ENCODE assay signal across 23 cellular contexts in genomic region chr12:17527021-17527420, GRCh38.
"Had no signal": no experiment of that assay in that cellular context is flagged by ENCODE, and none has a peak within 500 bp of the region (broad histone marks: within the 10 kb centered on the region; RNA-seq: fewer than 3 reads in every experiment).

No MANE protein-coding gene starts in this region.

- H3K4me2 ChIP-seq: hepatocyte, smooth muscle cell had no signal

- H3K79me2 ChIP-seq: hepatocyte had no signal

- ATAC-seq: mucosa of descending colon; naive thymus-derived CD4-positive, alpha-beta T cell; natural killer cell treated with Interleukin-12 subunit alpha and Interleukin-12 subunit beta and Interleukin-15 and Interleukin-18, amount 100 ng/mL, for 72 hours; right lobe of liver; stimulated activated memory B cell treated with anti-CD40 and anti-IgM and Interleukin-4, amounts not matched to agents 10 μg/mL and 1 μg/mL and 100 μg/mL, for 72 hours; stimulated activated naive CD8-positive, alpha-beta T cell treated with anti-CD3 and anti-CD28 coated beads, Interleukin-15, amount 100 ng/mL, for 72 hours had no signal

- H3K27me3 Mint-ChIP-seq: naive thymus-derived CD4-positive, alpha-beta T cell; natural killer cell treated with Interleukin-12 subunit alpha and Interleukin-12 subunit beta and Interleukin-15 and Interleukin-18, amount 100 ng/mL, for 72 hours; progenitor cell of endocrine pancreas; stimulated activated memory B cell treated with anti-CD40 and anti-IgM and Interleukin-4, amounts not matched to agents 10 μg/mL and 1 μg/mL and 100 μg/mL, for 72 hours; stimulated activated naive CD8-positive, alpha-beta T cell treated with anti-CD3 and anti-CD28 coated beads, Interleukin-15, amount 100 ng/mL, for 72 hours had no signal

- H3K9me3 ChIP-seq: left ventricle myocardium inferior, ovary, right atrium auricular region, right lobe of liver, tibial nerve, upper lobe of left lung had no signal

- H3K4me1 ChIP-seq: left ventricle myocardium inferior, right atrium auricular region, right lobe of liver, tibial nerve, upper lobe of left lung had no signal

- H3K27ac ChIP-seq: hepatocyte, left ventricle myocardium inferior, ovary, right atrium auricular region, right lobe of liver, tibial nerve, upper lobe of left lung had no signal

- H3K4me1 Mint-ChIP-seq: naive thymus-derived CD4-positive, alpha-beta T cell; stimulated activated memory B cell treated with anti-CD40 and anti-IgM and Interleukin-4, amounts not matched to agents 10 μg/mL and 1 μg/mL and 100 μg/mL, for 72 hours; stimulated activated naive CD8-positive, alpha-beta T cell treated with anti-CD3 and anti-CD28 coated beads, Interleukin-15, amount 100 ng/mL, for 72 hours had no signal

- DNase-seq: islet precursor cell; left ventricle myocardium inferior; midbrain; mucosa of descending colon; naive thymus-derived CD4-positive, alpha-beta T cell; ovary; right lobe of liver; stimulated activated CD4-positive, alpha-beta T cell treated with anti-CD3 and anti-CD28 coated beads, Interleukin-1b, Interleukin-23, amount 100 ng/mL, for 48 hours; stimulated activated CD4-positive, alpha-beta T cell treated with anti-CD3 and anti-CD28 coated beads, Interleukin-2, amount 100 ng/mL, for 48 hours; stimulated activated CD4-positive, alpha-beta T cell treated with anti-CD3 and anti-CD28 coated beads, Interleukin-4, amount 100 ng/mL, for 4 hours; stimulated activated CD8-positive, alpha-beta memory T cell treated with anti-CD3 and anti-CD28 coated beads, Interleukin-4, amount 100 ng/mL, for 48 hours; stimulated activated naive CD4-positive, alpha-beta T cell treated with Interleukin-2 at 50 U/mL for 16 hours; stimulated activated naive CD8-positive, alpha-beta T cell treated with anti-CD3 and anti-CD28 coated beads, Interleukin-15, amount 100 ng/mL, for 72 hours; substantia nigra; upper lobe of left lung had no signal

- H3K4me3 Mint-ChIP-seq: naive thymus-derived CD4-positive, alpha-beta T cell; natural killer cell treated with Interleukin-12 subunit alpha and Interleukin-12 subunit beta and Interleukin-15 and Interleukin-18, amount 100 ng/mL, for 72 hours; stimulated activated memory B cell treated with anti-CD40 and anti-IgM and Interleukin-4, amounts not matched to agents 10 μg/mL and 1 μg/mL and 100 μg/mL, for 72 hours; stimulated activated naive CD8-positive, alpha-beta T cell treated with anti-CD3 and anti-CD28 coated beads, Interleukin-15, amount 100 ng/mL, for 72 hours had no signal

- H3K27ac Mint-ChIP-seq: naive thymus-derived CD4-positive, alpha-beta T cell; natural killer cell treated with Interleukin-12 subunit alpha and Interleukin-12 subunit beta and Interleukin-15 and Interleukin-18, amount 100 ng/mL, for 72 hours; progenitor cell of endocrine pancreas; stimulated activated memory B cell treated with anti-CD40 and anti-IgM and Interleukin-4, amounts not matched to agents 10 μg/mL and 1 μg/mL and 100 μg/mL, for 72 hours had no signal

- H2AFZ ChIP-seq: hepatocyte had no signal

- H3K4me3 ChIP-seq: hepatocyte, left ventricle myocardium inferior, lung, mucosa of descending colon, ovary, right atrium auricular region, right lobe of liver, smooth muscle cell, tibial nerve, upper lobe of left lung had no signal

- H3K27me3 ChIP-seq: hepatocyte, ovary, right atrium auricular region, right lobe of liver, tibial nerve, upper lobe of left lung had no signal

- H3K36me3 ChIP-seq: left ventricle myocardium inferior, ovary, right atrium auricular region, right lobe of liver, tibial nerve, upper lobe of left lung had no signal

- H3K36me3 Mint-ChIP-seq: naive thymus-derived CD4-positive, alpha-beta T cell; stimulated activated memory B cell treated with anti-CD40 and anti-IgM and Interleukin-4, amounts not matched to agents 10 μg/mL and 1 μg/mL and 100 μg/mL, for 72 hours had no signal
